Comparison of ENCODE assay signal across 1 cellular context in the genomic region with DNA sequence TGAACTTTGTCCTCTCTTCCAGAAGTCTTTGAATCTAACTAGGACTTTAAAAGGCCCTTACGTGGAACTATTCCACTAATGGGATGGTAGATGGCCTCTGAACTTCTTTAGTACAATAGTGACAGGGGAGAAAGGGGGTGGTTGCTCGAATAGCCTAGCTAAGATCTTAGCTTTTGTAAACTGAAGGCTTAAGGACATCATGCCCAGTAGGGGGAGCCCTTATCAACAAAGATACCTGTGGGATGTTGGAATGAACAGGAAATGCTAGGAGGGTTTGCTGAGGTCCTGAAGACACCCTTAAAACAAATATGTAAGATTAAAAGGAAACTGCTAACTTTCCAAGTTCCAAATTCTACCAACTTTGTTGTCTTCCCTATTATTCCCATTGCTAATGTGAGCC.
TF ChIP-seq lines count a peak whose summit lies in the region.

No MANE protein-coding gene starts in this region.

TF ChIP-seq in HepG2, 621 proteins besides CTCF, POLR2A, EP300 and RAD21:
- TF ChIP-seq, protein P1, sequence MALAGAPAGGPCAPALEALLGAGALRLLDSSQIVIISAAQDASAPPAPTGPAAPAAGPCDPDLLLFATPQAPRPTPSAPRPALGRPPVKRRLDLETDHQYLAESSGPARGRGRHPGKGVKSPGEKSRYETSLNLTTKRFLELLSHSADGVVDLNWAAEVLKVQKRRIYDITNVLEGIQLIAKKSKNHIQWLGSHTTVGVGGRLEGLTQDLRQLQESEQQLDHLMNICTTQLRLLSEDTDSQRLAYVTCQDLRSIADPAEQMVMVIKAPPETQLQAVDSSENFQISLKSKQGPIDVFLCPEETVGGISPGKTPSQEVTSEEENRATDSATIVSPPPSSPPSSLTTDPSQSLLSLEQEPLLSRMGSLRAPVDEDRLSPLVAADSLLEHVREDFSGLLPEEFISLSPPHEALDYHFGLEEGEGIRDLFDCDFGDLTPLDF (CRISPR knock-in tag; IDR thresholded peaks at IDR 0.05), result no peak
- peak; percentile 52; the same call in 1 of the 2 replicates for TF ChIP-seq ELF3 (CRISPR knock-in tag; IDR thresholded peaks at IDR 0.05)
- TF ChIP-seq, protein P2, sequence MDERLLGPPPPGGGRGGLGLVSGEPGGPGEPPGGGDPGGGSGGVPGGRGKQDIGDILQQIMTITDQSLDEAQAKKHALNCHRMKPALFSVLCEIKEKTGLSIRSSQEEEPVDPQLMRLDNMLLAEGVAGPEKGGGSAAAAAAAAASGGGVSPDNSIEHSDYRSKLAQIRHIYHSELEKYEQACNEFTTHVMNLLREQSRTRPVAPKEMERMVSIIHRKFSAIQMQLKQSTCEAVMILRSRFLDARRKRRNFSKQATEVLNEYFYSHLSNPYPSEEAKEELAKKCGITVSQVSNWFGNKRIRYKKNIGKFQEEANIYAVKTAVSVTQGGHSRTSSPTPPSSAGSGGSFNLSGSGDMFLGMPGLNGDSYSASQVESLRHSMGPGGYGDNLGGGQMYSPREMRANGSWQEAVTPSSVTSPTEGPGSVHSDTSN (CRISPR knock-in tag; IDR thresholded peaks at IDR 0.05), result no peak
- TF ChIP-seq MAFK (conservative IDR thresholded peaks at IDR 0.05 in 1 of 2, IDR thresholded peaks at IDR 0.05 in 1 of 2; ENCODE audit: low read length in 2 of 2), result no peak
- no peak for TF ChIP-seq YY1 (IDR thresholded peaks at IDR 0.05; ENCODE audit: insufficient read depth, insufficient replicate concordance, low read depth, low read length)
- TF ChIP-seq, protein P3, sequence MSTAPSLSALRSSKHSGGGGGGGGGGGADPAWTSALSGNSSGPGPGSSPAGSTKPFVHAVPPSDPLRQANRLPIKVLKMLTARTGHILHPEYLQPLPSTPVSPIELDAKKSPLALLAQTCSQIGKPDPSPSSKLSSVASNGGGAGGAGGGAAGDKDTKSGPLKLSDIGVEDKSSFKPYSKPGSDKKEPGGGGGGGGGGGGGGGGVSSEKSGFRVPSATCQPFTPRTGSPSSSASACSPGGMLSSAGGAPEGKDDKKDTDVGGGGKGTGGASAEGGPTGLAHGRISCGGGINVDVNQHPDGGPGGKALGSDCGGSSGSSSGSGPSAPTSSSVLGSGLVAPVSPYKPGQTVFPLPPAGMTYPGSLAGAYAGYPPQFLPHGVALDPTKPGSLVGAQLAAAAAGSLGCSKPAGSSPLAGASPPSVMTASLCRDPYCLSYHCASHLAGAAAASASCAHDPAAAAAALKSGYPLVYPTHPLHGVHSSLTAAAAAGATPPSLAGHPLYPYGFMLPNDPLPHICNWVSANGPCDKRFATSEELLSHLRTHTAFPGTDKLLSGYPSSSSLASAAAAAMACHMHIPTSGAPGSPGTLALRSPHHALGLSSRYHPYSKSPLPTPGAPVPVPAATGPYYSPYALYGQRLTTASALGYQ (CRISPR knock-in tag; IDR thresholded peaks at IDR 0.05), result no peak
- TF ChIP-seq REPIN1 (CRISPR knock-in tag; IDR thresholded peaks at IDR 0.05; ENCODE audit: borderline replicate concordance, low read depth), result no peak
- TF ChIP-seq, protein P4, sequence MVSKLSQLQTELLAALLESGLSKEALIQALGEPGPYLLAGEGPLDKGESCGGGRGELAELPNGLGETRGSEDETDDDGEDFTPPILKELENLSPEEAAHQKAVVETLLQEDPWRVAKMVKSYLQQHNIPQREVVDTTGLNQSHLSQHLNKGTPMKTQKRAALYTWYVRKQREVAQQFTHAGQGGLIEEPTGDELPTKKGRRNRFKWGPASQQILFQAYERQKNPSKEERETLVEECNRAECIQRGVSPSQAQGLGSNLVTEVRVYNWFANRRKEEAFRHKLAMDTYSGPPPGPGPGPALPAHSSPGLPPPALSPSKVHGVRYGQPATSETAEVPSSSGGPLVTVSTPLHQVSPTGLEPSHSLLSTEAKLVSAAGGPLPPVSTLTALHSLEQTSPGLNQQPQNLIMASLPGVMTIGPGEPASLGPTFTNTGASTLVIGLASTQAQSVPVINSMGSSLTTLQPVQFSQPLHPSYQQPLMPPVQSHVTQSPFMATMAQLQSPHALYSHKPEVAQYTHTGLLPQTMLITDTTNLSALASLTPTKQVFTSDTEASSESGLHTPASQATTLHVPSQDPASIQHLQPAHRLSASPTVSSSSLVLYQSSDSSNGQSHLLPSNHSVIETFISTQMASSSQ (IDR thresholded peaks at IDR 0.05; ENCODE audit: low read depth), result no peak
- TF ChIP-seq, protein P4 (CRISPR knock-in tag; IDR thresholded peaks at IDR 0.05; ENCODE audit: borderline replicate concordance), result no peak
- no peak for TF ChIP-seq ZFX (CRISPR knock-in tag; IDR thresholded peaks at IDR 0.05; ENCODE audit: low read depth)
- peak; percentile 78 for TF ChIP-seq SMC3 (IDR thresholded peaks at IDR 0.05; ENCODE audit: low read length)
- TF ChIP-seq, protein P5, sequence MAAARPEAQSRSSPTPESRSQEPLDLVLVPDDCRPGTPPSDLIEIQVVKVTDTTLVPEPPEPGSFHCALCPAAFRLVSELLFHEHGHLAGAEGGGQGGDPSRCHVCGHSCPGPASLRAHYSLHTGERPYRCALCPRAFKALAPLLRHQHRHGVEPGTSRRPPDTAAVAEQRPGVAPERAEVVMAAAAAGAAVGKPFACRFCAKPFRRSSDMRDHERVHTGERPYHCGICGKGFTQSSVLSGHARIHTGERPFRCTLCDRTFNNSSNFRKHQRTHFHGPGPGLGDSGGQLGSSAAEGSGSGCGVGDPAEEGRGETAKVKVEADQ (CRISPR knock-in tag; IDR thresholded peaks at IDR 0.05; ENCODE audit: borderline replicate concordance), result no peak
- no peak for TF ChIP-seq ZNF326 (CRISPR knock-in tag; IDR thresholded peaks at IDR 0.05; ENCODE audit: borderline replicate concordance)
- peak; percentile 71 for TF ChIP-seq STAG1 (CRISPR knock-in tag; IDR thresholded peaks at IDR 0.05)
- TF ChIP-seq ZNF253 (CRISPR knock-in tag; IDR thresholded peaks at IDR 0.05; ENCODE audit: borderline replicate concordance), result no peak
- TF ChIP-seq RBM39 (IDR thresholded peaks at IDR 0.05; ENCODE audit: low read depth, low read length, poor library complexity, severe bottlenecking), result no peak
- TF ChIP-seq, protein P6, sequence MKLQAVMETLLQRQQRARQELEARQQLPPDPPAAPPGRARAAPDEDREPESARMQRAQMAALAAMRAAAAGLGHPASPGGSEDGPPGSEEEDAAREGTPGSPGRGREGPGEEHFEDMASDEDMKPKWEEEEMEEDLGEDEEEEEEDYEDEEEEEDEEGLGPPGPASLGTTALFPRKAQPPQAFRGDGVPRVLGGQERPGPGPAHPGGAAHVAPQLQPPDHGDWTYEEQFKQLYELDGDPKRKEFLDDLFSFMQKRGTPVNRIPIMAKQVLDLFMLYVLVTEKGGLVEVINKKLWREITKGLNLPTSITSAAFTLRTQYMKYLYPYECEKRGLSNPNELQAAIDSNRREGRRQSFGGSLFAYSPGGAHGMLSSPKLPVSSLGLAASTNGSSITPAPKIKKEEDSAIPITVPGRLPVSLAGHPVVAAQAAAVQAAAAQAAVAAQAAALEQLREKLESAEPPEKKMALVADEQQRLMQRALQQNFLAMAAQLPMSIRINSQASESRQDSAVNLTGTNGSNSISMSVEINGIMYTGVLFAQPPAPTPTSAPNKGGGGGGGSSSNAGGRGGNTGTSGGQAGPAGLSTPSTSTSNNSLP (IDR thresholded peaks at IDR 0.05; ENCODE audit: low read depth, low read length), result no peak
- TF ChIP-seq TAF1 (CRISPR knock-in tag; IDR thresholded peaks at IDR 0.05), result no peak
